Comparison of ENCODE assay signal across 20 cellular contexts in genomic region chr6:6844451-6844974, GRCh38.
"Had no signal": no experiment of that assay in that cellular context is flagged by ENCODE, and none has a peak within 500 bp of the region (broad histone marks: within the 10 kb centered on the region; RNA-seq: fewer than 3 reads in every experiment).

No MANE protein-coding gene starts in this region.

- ATAC-seq: Right ventricle myocardium inferior had no signal

- H3K9ac ChIP-seq: KMS-11 had no signal

- H3K9me3 ChIP-seq: SJSA1 had no signal

- H3K36me3 ChIP-seq: SJSA1 had no signal

- DNase-seq: IMR-90, Kasumi-1, MM.1S, NCI-H1092 treated with DMSO at 0.1 percent for 48 hours, NCI-H1436, NCI-H187, NCI-H2029, NCI-H2081 treated with DMSO at 0.1 percent for 48 hours, NCI-H2171, NCI-H226, NCI-H446, NCI-H510A, NCI-H524 treated with DMSO at 0.1 percent for 48 hours, NCI-H69, NCI-H774, SHP77 treated with DMSO at 0.1 percent for 48 hours had no signal

- H3K4me2 ChIP-seq: KMS-11 had no signal

- H3K27me3 ChIP-seq: SJSA1 had no signal

- H3K27ac ChIP-seq: KMS-11, SJSA1, SK-N-MC had no signal

- H3K4me3 ChIP-seq: SJSA1, SK-N-MC had no signal
